25 cellular contexts compared by ENCODE assay signal in the genomic region with DNA sequence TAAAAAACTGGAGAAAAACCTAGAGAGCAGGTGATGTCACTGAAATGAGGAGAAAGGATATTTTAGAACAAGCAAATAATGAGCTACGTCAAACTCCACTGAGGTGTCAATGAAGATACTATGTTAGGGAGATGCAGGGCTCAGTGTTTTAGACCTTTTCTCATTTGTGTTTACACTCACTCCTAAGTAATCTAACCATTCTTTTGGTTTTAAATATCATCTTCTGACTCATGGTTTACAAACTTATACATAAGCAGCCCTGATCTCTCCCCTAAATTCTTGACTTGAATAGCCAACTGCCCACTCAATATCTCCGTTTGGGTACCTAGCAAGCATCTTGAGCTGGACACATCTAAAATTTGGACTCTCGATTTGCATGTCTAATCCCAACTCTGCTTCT.
"Had no signal": no experiment of that assay in that cellular context is flagged by ENCODE, and none has a peak within 500 bp of the region (broad histone marks: within the 10 kb centered on the region; RNA-seq: fewer than 3 reads in every experiment).

No MANE protein-coding gene starts in this region.

- H3K4me3 ChIP-seq: stomach, suprapubic skin, testis, thoracic aorta, thyroid gland, tibial artery, tibial nerve, transverse colon, upper lobe of left lung, upper lobe of right lung, uterus, vagina had no signal

- H3K36me3 ChIP-seq: stomach, suprapubic skin, thoracic aorta, thyroid gland, tibial artery, tibial nerve, transverse colon, upper lobe of left lung, upper lobe of right lung, uterus, vagina had no signal

- H3K9me3 ChIP-seq: testis, thyroid gland, transverse colon, upper lobe of left lung, upper lobe of right lung, vagina had no signal

- H3K27ac ChIP-seq: stomach, suprapubic skin, testis, thoracic aorta, thyroid gland, tibial artery, tibial nerve, transverse colon, upper lobe of left lung, upper lobe of right lung, uterus, vagina had no signal

- H3K27me3 ChIP-seq: stomach, suprapubic skin, testis, thyroid gland, tibial artery, tibial nerve, transverse colon, upper lobe of left lung, upper lobe of right lung, uterus, vagina had no signal

- H3K4me1 ChIP-seq: stomach, suprapubic skin, testis, thyroid gland, tibial artery, tibial nerve, transverse colon, upper lobe of left lung, upper lobe of right lung, uterus, vagina had no signal

- ATAC-seq: stimulated activated effector memory CD8-positive, alpha-beta T cell treated with anti-CD3 and anti-CD28 coated beads, Interleukin-12 subunit alpha, Interleukin-12 subunit beta, amount 100 ng/mL, for 72 hours; stimulated activated memory B cell treated with anti-CD40 and anti-IgM and Interleukin-4, amounts not matched to agents 10 μg/mL and 1 μg/mL and 100 μg/mL, for 72 hours; stimulated activated naive B cell treated with anti-CD40 and anti-IgM and Interleukin-4, amounts not matched to agents 10 μg/mL and 1 μg/mL and 100 μg/mL, for 72 hours; stimulated activated naive CD8-positive, alpha-beta T cell treated with anti-CD3 and anti-CD28 coated beads, Interleukin-15, amount 100 ng/mL, for 72 hours; stimulated activated naive CD8-positive, alpha-beta T cell treated with anti-CD3 and anti-CD28 coated beads, Interleukin-15, Interleukin-2, amounts not matched to agents 100 U/mL and 50 U/mL, for 24 hours; upper lobe of right lung had no signal

- DNase-seq: stimulated activated CD4-positive, alpha-beta T cell treated with anti-CD3 and anti-CD28 coated beads, Interleukin-2, amount 100 ng/mL, for 48 hours; stimulated activated CD4-positive, alpha-beta T cell treated with anti-CD3 and anti-CD28 coated beads, Interleukin-4, amount 100 ng/mL, for 1 hour; stimulated activated CD4-positive, alpha-beta T cell treated with anti-CD3 and anti-CD28 coated beads, Interleukin-4, amount 100 ng/mL, for 24 hours; stimulated activated CD4-positive, alpha-beta T cell treated with anti-CD3 and anti-CD28 coated beads, Interleukin-4, amount 100 ng/mL, for 4 hours; stimulated activated CD8-positive, alpha-beta memory T cell treated with anti-CD3 and anti-CD28 coated beads, Interleukin-4, amount 100 ng/mL, for 48 hours; stimulated activated naive B cell treated with anti-CD40 and anti-IgM and Interleukin-4, amounts not matched to agents 10 μg/mL and 1 μg/mL and 100 μg/mL, for 72 hours; stimulated activated naive CD4-positive, alpha-beta T cell; stimulated activated naive CD4-positive, alpha-beta T cell treated with Interleukin-2 at 50 U/mL for 16 hours; stimulated activated naive CD8-positive, alpha-beta T cell treated with anti-CD3 and anti-CD28 coated beads, Interleukin-15, amount 100 ng/mL, for 72 hours; stimulated activated naive CD8-positive, alpha-beta T cell treated with anti-CD3 and anti-CD28 coated beads, Interleukin-15, Interleukin-2, amounts not matched to agents 100 U/mL and 50 U/mL, for 24 hours; stomach; substantia nigra; testis; thyroid gland; tibial artery; transverse colon; upper lobe of left lung; upper lobe of right lung; uterus had no signal
